In genomic region chr9:128117613-128118471, GRCh38 we compare ENCODE assay signal across 8 cellular contexts. TPM values are rescaled to one million over a fixed set of nuclear protein-coding genes. Genes with fewer than 3 reads are reported as not detected.
A peak's percentile ranks its signal among the peaks of the same experiment; 100 is the strongest.
DNase-seq lines count a peak whose midpoint lies in the region; ATAC-seq, FAIRE-seq and TF ChIP-seq lines count a peak whose summit lies in the region.

No MANE protein-coding gene starts in this region.

- DNase-seq in CD4-positive, alpha-beta T cell, result peak; percentile 92 to 99 (median 98)
- DNase-seq in GM23338 (ENCODE audit: low spot score) (peak; percentile 94), NCI-H1694 (lab: John Stamatoyannopoulos, UW) (peak; percentile 83), T-cell (peak; percentile 81 to 99 (median 94)), cardiac muscle cell (ENCODE audit: low read depth in 1 of 2, low spot score in 1 of 2) (peak; percentile 91 to 92), posterior cingulate gyrus (peak; percentile 85 to 99 (median 97)), urothelium cell line (ENCODE audit: low spot score) (peak; percentile 87)
- peak; percentile 96 for DNase-seq in activated naive CD8-positive, alpha-beta T cell treated with anti-CD3 and anti-CD28 coated beads, Interleukin-2, amount 50 U/mL, for 16 hours (ENCODE audit: low read depth, low spot score)

- peaks cover 5% of the 10 kb centered on the region; the same call in 1 of the 2 replicates for H4K20me1 ChIP-seq in GM23338 (replicated peaks; ENCODE audit: insufficient read depth)

- H3K27ac ChIP-seq in CD4-positive, alpha-beta T cell (ENCODE audit: low read depth, low read length), result no peak overlapping the region
- H3K27ac ChIP-seq in GM23338 (ENCODE audit: low read depth) (no peak overlapping the region), cardiac muscle cell (no peak overlapping the region)

- peak; percentile 96 for ATAC-seq in CD4-positive, alpha-beta T cell (ENCODE audit: poor library complexity)
- ATAC-seq in GM23338 (peak; percentile 90), T-cell (replicated peaks in 1 of 4) (peak; percentile 83 to 90 (median 86))

- no peaks in the 10 kb centered on the region for H3K36me3 ChIP-seq in GM23338 (ENCODE audit: insufficient read depth)
- peaks cover 7% of the 10 kb centered on the region for H3K36me3 ChIP-seq in cardiac muscle cell

- peak overlapping the region; percentile 72 for H3K4me2 ChIP-seq in GM23338

- H2AFZ ChIP-seq in GM23338, result no peak overlapping the region

- peaks cover 7% of the 10 kb centered on the region; the same call in 1 of the 2 replicates for H3F3A ChIP-seq in GM23338 (replicated peaks; ENCODE audit: low read depth)

- no peak for FAIRE-seq in urothelium cell line (lab: Jason Lieb, UNC)

- CTCF ChIA-PET in CD4-positive, alpha-beta T cell (lab: Charles Lee), result interaction anchor here (0.7 to 1.9 kb wide), 20 partner anchors 8 to 188 kb away, joined by 3 to 17 read pairs (median 5); partner anchors contain the start of genes NAIF1, PIP5KL1 and SLC25A25
- CTCF ChIA-PET in T-cell (lab: Charles Lee), result interaction anchor here (0.5 to 1.1 kb wide), 7 partner anchors 11 to 299 kb away, joined by 3 to 4 read pairs (median 3); no protein-coding TSS in a partner anchor

- H3K27me3 Mint-ChIP-seq in CD4-positive, alpha-beta T cell, result no peaks in the 10 kb centered on the region
- peaks cover 19% of the 10 kb centered on the region for H3K27me3 Mint-ChIP-seq in GM23338 (ENCODE audit: insufficient read depth, low read depth, poor library complexity)
- no peaks in the 10 kb centered on the region for H3K27me3 Mint-ChIP-seq in T-cell

- H3K79me2 ChIP-seq in GM23338 (replicated peaks; ENCODE audit: insufficient read depth), result no peaks in the 10 kb centered on the region

- peak; percentile 100 for TF ChIP-seq CTCF in CD4-positive, alpha-beta T cell (IDR thresholded peaks at IDR 0.05)
- TF ChIP-seq CTCF in GM23338 (conservative IDR thresholded peaks at IDR 0.05; ENCODE audit: low read depth in 2 of 2), result peak; percentile 100
- TF ChIP-seq CTCF in cardiac muscle cell (IDR thresholded peaks at IDR 0.05; ENCODE audit: low read depth, low read length), result peak; percentile 100

- H3K4me3 ChIP-seq in GM23338, result peak overlapping the region; percentile 45
- no peak overlapping the region for H3K4me3 ChIP-seq in cardiac muscle cell

- intact Hi-C loops in CD4-positive, alpha-beta T cell (cut with DNase I, micrococcal nuclease), result loop anchor here (1.0 to 10.0 kb wide), 6 partner anchors 9 to 181 kb away; partner anchors contain the start of genes DPM2 (in 1 of the 2) and PTGES2 (in 1 of the 2)
- intact Hi-C loops in posterior cingulate gyrus (cut with DNase I), result no loop called here

- H3K9me2 ChIP-seq in GM23338 (ENCODE audit: insufficient read depth), result no peaks in the 10 kb centered on the region

- H3K4me1 Mint-ChIP-seq in CD4-positive, alpha-beta T cell (ENCODE audit: low read depth), result peaks cover 6% of the 10 kb centered on the region
- H3K4me1 Mint-ChIP-seq in GM23338 (peaks cover 10% of the 10 kb centered on the region), T-cell (peaks cover 7 to 15% (median 11%) of the 10 kb centered on the region in 3 donors)

- H3K9me3 ChIP-seq in CD4-positive, alpha-beta T cell (ENCODE audit: control insufficient read depth, low read length), result no peaks in the 10 kb centered on the region
- no peaks in the 10 kb centered on the region for H3K9me3 ChIP-seq in cardiac muscle cell (ENCODE audit: low read depth)

- H3K4me1 ChIP-seq in GM23338 (ENCODE audit: insufficient read depth) (peaks cover 6% of the 10 kb centered on the region; the same call in 1 of the 2 replicates), cardiac muscle cell (ENCODE audit: low read depth) (no peaks in the 10 kb centered on the region)

- peak overlapping the region; percentile 44 for H3K4me3 Mint-ChIP-seq in CD4-positive, alpha-beta T cell
- H3K4me3 Mint-ChIP-seq in GM23338 (peak overlapping the region; percentile 59), T-cell (no peak overlapping the region)

- H3K27me3 ChIP-seq in CD4-positive, alpha-beta T cell (ENCODE audit: control insufficient read depth, insufficient read depth, low read length), result no peaks in the 10 kb centered on the region
- no peaks in the 10 kb centered on the region for H3K27me3 ChIP-seq in GM23338 (ENCODE audit: insufficient read depth)
- H3K27me3 ChIP-seq in cardiac muscle cell, result no peaks in the 10 kb centered on the region

- H3K9me3 Mint-ChIP-seq in CD4-positive, alpha-beta T cell, result no peaks in the 10 kb centered on the region
- H3K9me3 Mint-ChIP-seq in GM23338, result no peaks in the 10 kb centered on the region
- no peaks in the 10 kb centered on the region for H3K9me3 Mint-ChIP-seq in T-cell

- POLR2A ChIA-PET in CD4-positive, alpha-beta T cell (lab: Charles Lee), result interaction anchor here (1.1 to 1.7 kb wide), 2 partner anchors 9 to 10 kb away, joined by 3 to 7 read pairs; partner anchors contain the start of gene PTGES2
- POLR2A ChIA-PET in T-cell (lab: Charles Lee), result interaction anchor here in 1 of 2 donors (0.6 kb wide), 1 partner anchor 1305 kb away, joined by 5 read pairs; no protein-coding TSS in a partner anchor

- peak overlapping the region; percentile 16 for H3K27ac Mint-ChIP-seq in CD4-positive, alpha-beta T cell
- no peak overlapping the region for H3K27ac Mint-ChIP-seq in GM23338
- peak overlapping the region; percentile 11 to 62 for H3K27ac Mint-ChIP-seq in T-cell

- H3K36me3 Mint-ChIP-seq in CD4-positive, alpha-beta T cell (ENCODE audit: low read depth), result peaks cover 18% of the 10 kb centered on the region
- H3K36me3 Mint-ChIP-seq in GM23338 (ENCODE audit: low read depth) (peaks cover 28% of the 10 kb centered on the region), T-cell (peaks cover 12% of the 10 kb centered on the region)

TF ChIP-seq in GM23338, 12 proteins besides CTCF, POLR2A, EP300 and RAD21:
- no peak for TF ChIP-seq POLR2AphosphoS5 (IDR thresholded peaks at IDR 0.05; ENCODE audit: low read depth)
- TF ChIP-seq CREB1 (CRISPR knock-in tag; IDR thresholded peaks at IDR 0.05; ENCODE audit: low read depth), result peak; percentile 82

RNA-seq across cellular contexts. Expression of gene PTGES2, which starts 9.7 kb away (rescaled TPM):
- 10 to 100 TPM; 43.7 to 43.8 TPM for total RNA-seq in CD4-positive, alpha-beta T cell
- total RNA-seq in GM23338 (2014; rRNA removed; shearing (Covaris generic)), result 108 and 124 TPM in 2 replicates
- polyA plus RNA-seq in GM23338 (2016; fragmentation: Nextera tagmentation; extraction: Ambion mirVana), result 56.3 and 59.7 TPM in 2 replicates
- total RNA-seq in T-cell, result 10 to 100 TPM; 60.2 to 91.7 (median 79.2) TPM
- total RNA-seq in cardiac muscle cell, result 132 and 141 TPM in 2 replicates
- 206 and 240 TPM in 2 replicates for polyA plus RNA-seq in cardiac muscle cell

RNA-seq across cellular contexts. Expression of gene LCN2, which starts 31.4 kb away (rescaled TPM):
- not detected for total RNA-seq in CD4-positive, alpha-beta T cell
- 0.27 TPM in 1 of 2 replicates, not detected in the other for total RNA-seq in GM23338 (2014; rRNA removed; shearing (Covaris generic))
- polyA plus RNA-seq in GM23338 (2016; fragmentation: Nextera tagmentation; extraction: Ambion mirVana) (2.0 and 2.7 TPM in 2 replicates), cardiac muscle cell (1.2 TPM in 1 of 2 replicates, not detected in the other)
- total RNA-seq in T-cell (not detected), cardiac muscle cell (not detected in 2 replicates)

RNA-seq across cellular contexts. Expression of gene BBLN, which starts 42.2 kb away (rescaled TPM):
- total RNA-seq in CD4-positive, alpha-beta T cell, result 10 to 100 TPM; 53.6 to 55.9 TPM
- 246 and 276 TPM in 2 replicates for total RNA-seq in GM23338 (2014; rRNA removed; shearing (Covaris generic))
- polyA plus RNA-seq in GM23338 (2016; fragmentation: Nextera tagmentation; extraction: Ambion mirVana), result 171 and 177 TPM in 2 replicates
- total RNA-seq in T-cell, result 10 to 100 TPM; 50.0 to 85.9 (median 81.4) TPM
- total RNA-seq in cardiac muscle cell, result 595 and 729 TPM in 2 replicates
- 243 and 262 TPM in 2 replicates for polyA plus RNA-seq in cardiac muscle cell

RNA-seq across cellular contexts. Expression of gene SLC25A25, which starts 49.8 kb away (rescaled TPM):
- total RNA-seq in CD4-positive, alpha-beta T cell, result 10 to 100 TPM; 16.9 to 17.7 TPM
- total RNA-seq in GM23338 (2014; rRNA removed; shearing (Covaris generic)), result 21.2 and 27.0 TPM in 2 replicates
- 6.1 and 7.1 TPM in 2 replicates for polyA plus RNA-seq in GM23338 (2016; fragmentation: Nextera tagmentation; extraction: Ambion mirVana)
- 10 to 100 TPM; 11.8 to 21.0 (median 17.3) TPM for total RNA-seq in T-cell
- total RNA-seq in cardiac muscle cell, result 13.0 and 15.8 TPM in 2 replicates
- 9.1 and 9.8 TPM in 2 replicates for polyA plus RNA-seq in cardiac muscle cell

RNA-seq across cellular contexts. Expression of gene NAIF1, which starts 50.7 kb away (rescaled TPM):
- total RNA-seq in CD4-positive, alpha-beta T cell, result 10 to 100 TPM; 11.5 to 16.8 TPM
- 5.5 and 6.7 TPM in 2 replicates for total RNA-seq in GM23338 (2014; rRNA removed; shearing (Covaris generic))
- 4.0 and 4.9 TPM in 2 replicates for polyA plus RNA-seq in GM23338 (2016; fragmentation: Nextera tagmentation; extraction: Ambion mirVana)
- 10 to 100 TPM; 11.6 to 14.9 (median 13.8) TPM for total RNA-seq in T-cell
- 9.4 and 15.2 TPM in 2 replicates for total RNA-seq in cardiac muscle cell
- polyA plus RNA-seq in cardiac muscle cell, result 6.9 and 10.9 TPM in 2 replicates

Comparison
In these comparisons a context has a peak if more than half of its experiments do, and no peak if none do; other contexts are left out.
1. H3K4me3 Mint-ChIP-seq: peak in CD4-positive, alpha-beta T cell (single experiment) and GM23338 (single experiment); none in T-cell (0 of 3).
2. Peak in every context shown above with its lines, with median percentiles within 50 percentile points of each other: ATAC-seq, DNase-seq and CTCF ChIP-seq.